In genomic region chr3:5205165-5205941, GRCh38 we compare ENCODE assay signal across 9 cellular contexts. TPM values are rescaled to one million over a fixed set of nuclear protein-coding genes. Genes with fewer than 3 reads are reported as not detected.
DNase-seq lines count a peak whose midpoint lies in the region; ATAC-seq and TF ChIP-seq lines count a peak whose summit lies in the region.
"Had no signal": no experiment of that assay in that cellular context is flagged by ENCODE, and none has a peak within 500 bp of the region (broad histone marks: within the 10 kb centered on the region; RNA-seq: fewer than 3 reads in every experiment).

No MANE protein-coding gene starts in this region.

- peaks cover 86% of the 10 kb centered on the region for H3K36me3 Mint-ChIP-seq in central memory CD8-positive, alpha-beta T cell (ENCODE audit: insufficient read depth)
- H3K36me3 Mint-ChIP-seq in nephron progenitor cell (ENCODE audit: low read depth), result peaks cover 79% of the 10 kb centered on the region

- H3K4me3 Mint-ChIP-seq in central memory CD8-positive, alpha-beta T cell, result no peak overlapping the region
- no peak overlapping the region for H3K4me3 Mint-ChIP-seq in nephron progenitor cell

- TF ChIP-seq CTCF in ovary (IDR thresholded peaks at IDR 0.05) (no peak), nephron progenitor cell (IDR thresholded peaks at IDR 0.05) (no peak), colonic mucosa (IDR thresholded peaks at IDR 0.05) (no peak)

- H3K27me3 Mint-ChIP-seq in central memory CD8-positive, alpha-beta T cell, result no peaks in the 10 kb centered on the region
- H3K27me3 Mint-ChIP-seq in nephron progenitor cell (ENCODE audit: low read depth, poor library complexity), result no peaks in the 10 kb centered on the region

- H3K27me3 ChIP-seq in ovary (no peaks in the 10 kb centered on the region), colonic mucosa (no peaks in the 10 kb centered on the region)

- H3K9me3 Mint-ChIP-seq in central memory CD8-positive, alpha-beta T cell, result no peaks in the 10 kb centered on the region
- H3K9me3 Mint-ChIP-seq in nephron progenitor cell, result no peaks in the 10 kb centered on the region

- TF ChIP-seq POLR2A in GM15510 (IDR thresholded peaks at IDR 0.05; ENCODE audit: borderline replicate concordance, extremely low read depth, insufficient read length), result peak; percentile 17
- no peak for TF ChIP-seq POLR2A in ovary (IDR thresholded peaks at IDR 0.05)

- TF ChIP-seq EP300 in ovary (IDR thresholded peaks at IDR 0.05), result no peak

- 81 to 86% (median 81%) methylated on average over 7 of the region's 7 CpGs for WGBS in ovary, 3 donors

- H3K4me1 ChIP-seq in ovary (ENCODE audit: insufficient read depth), result no peaks in the 10 kb centered on the region
- no peaks in the 10 kb centered on the region for H3K4me1 ChIP-seq in colonic mucosa
- H3K4me1 ChIP-seq: HAP-1 had no signal

- H3K36me3 ChIP-seq in ovary (no peaks in the 10 kb centered on the region), colonic mucosa (peaks cover 16% of the 10 kb centered on the region)

- H3K27ac ChIP-seq in ovary (no peak overlapping the region), colonic mucosa (no peak overlapping the region)

- H3K4me1 Mint-ChIP-seq in central memory CD8-positive, alpha-beta T cell, result peaks cover 11% of the 10 kb centered on the region
- no peaks in the 10 kb centered on the region for H3K4me1 Mint-ChIP-seq in nephron progenitor cell

- peak; percentile 94 for ATAC-seq in GM19455 (IDR thresholded peaks at IDR 0.05; ENCODE audit: unreplicated experiment)
- peak; percentile 99 for ATAC-seq in HG03175 (IDR thresholded peaks at IDR 0.05; ENCODE audit: unreplicated experiment)
- ATAC-seq in central memory CD8-positive, alpha-beta T cell (replicated peaks; ENCODE audit: extremely low read depth, poor library complexity, severe bottlenecking), result no peak

- H3K9ac ChIP-seq in colonic mucosa (ENCODE audit: low read depth in 2 of 2, low read length in 2 of 2), result no peak overlapping the region

- H3K9me3 ChIP-seq in ovary (no peaks in the 10 kb centered on the region), colonic mucosa (no peaks in the 10 kb centered on the region)
- H3K9me3 ChIP-seq: HAP-1 had no signal

- H3K27ac Mint-ChIP-seq in central memory CD8-positive, alpha-beta T cell (ENCODE audit: low read depth), result peak overlapping the region; percentile 29
- no peak overlapping the region for H3K27ac Mint-ChIP-seq in nephron progenitor cell

- H3K4me3 ChIP-seq in ovary, result no peak overlapping the region
- H3K4me3 ChIP-seq in colonic mucosa, result no peak overlapping the region
- H3K4me3 ChIP-seq: HAP-1 had no signal

- DNase-seq in central memory CD8-positive, alpha-beta T cell (ENCODE audit: low spot score in 2 of 2), result no peak
- DNase-seq in ovary (no peak), SIG-M5 (lab: John Stamatoyannopoulos, UW) (no peak), nephron progenitor cell (no peak), colonic mucosa (no peak)

- intact Hi-C loops in ovary (cut with DNase I), result no loop called here
- intact Hi-C loops in colonic mucosa (cut with DNase I), result no loop called here

RNA-seq across cellular contexts. Expression of gene EDEM1, which starts 17.8 kb away (rescaled TPM):
- total RNA-seq in ovary (10 to 100 TPM; 19.5 to 43.4 (median 31.5) TPM), colonic mucosa (10 to 100 TPM; 38.9 to 49.7 TPM)
- 10 to 100 TPM; 11.5 to 14.3 TPM for polyA plus RNA-seq in ovary
